In genomic region chr1:209527993-209528392, GRCh38 we compare ENCODE assay signal across 16 cellular contexts. TPM values are rescaled to one million over a fixed set of nuclear protein-coding genes. Genes with fewer than 3 reads are reported as not detected.
DNase-seq lines count a peak whose midpoint lies in the region; ATAC-seq and TF ChIP-seq lines count a peak whose summit lies in the region.
"Had no signal": no experiment of that assay in that cellular context is flagged by ENCODE, and none has a peak within 500 bp of the region (broad histone marks: within the 10 kb centered on the region; RNA-seq: fewer than 3 reads in every experiment).

No MANE protein-coding gene starts in this region.

- no peaks in the 10 kb centered on the region; a peak in 2 of 4 replicates for H3K4me1 ChIP-seq in SK-N-SH (ENCODE audit: control insufficient read depth in 1 of 2, insufficient read depth in 2 of 2, low read depth in 1 of 2, low read length in 1 of 2)
- peaks cover 4 to 18% (median 16%) of the 10 kb centered on the region in 4 donors for H3K4me1 ChIP-seq in stomach
- H3K4me1 ChIP-seq in heart left ventricle = no peaks in the 10 kb centered on the region
- H3K4me1 ChIP-seq: psoas muscle had no signal

- DNase-seq in HT-29 (ENCODE audit: low spot score) = peak; percentile 62
- DNase-seq in SK-N-SH = no peak
- peak; percentile 98 for DNase-seq in kidney tubule cell (ENCODE audit: low spot score)
- peak; percentile 35 for DNase-seq in stomach
- no peak for DNase-seq in sciatic nerve (ENCODE audit: low spot score)
- no peak for DNase-seq in activated naive CD8-positive, alpha-beta T cell treated with anti-CD3 and anti-CD28 coated beads for 36 hours
- DNase-seq in heart left ventricle = no peak
- no peak for DNase-seq in activated naive CD4-positive, alpha-beta T cell treated with anti-CD3 and anti-CD28 coated beads, Interleukin-2, amount 10 ng/mL, durations not matched to agents 7 days and 5 days
- DNase-seq: activated CD8-positive, alpha-beta memory T cell treated with anti-CD3 and anti-CD28 coated beads for 24 hours; activated naive CD4-positive, alpha-beta T cell treated with anti-CD3 and anti-CD28 coated beads, Interleukin-2, amount 50 U/mL, for 16 hours; COR-L47; midbrain; NCI-H2081; psoas muscle had no signal

- H3K36me3 ChIP-seq in SK-N-SH (replicated peaks in 1 of 2; ENCODE audit: control insufficient read depth in 1 of 2, insufficient read depth in 2 of 2, low read length in 1 of 2) (no peaks in the 10 kb centered on the region), stomach (no peaks in the 10 kb centered on the region), heart left ventricle (no peaks in the 10 kb centered on the region)

- no peak for TF ChIP-seq POLR2A in stomach (IDR thresholded peaks at IDR 0.05)
- no peak for TF ChIP-seq POLR2A in heart left ventricle (IDR thresholded peaks at IDR 0.05)

- peaks cover 11% of the 10 kb centered on the region for H3K27me3 Mint-ChIP-seq in activated naive CD8-positive, alpha-beta T cell treated with anti-CD3 and anti-CD28 coated beads for 36 hours
- peaks cover 29% of the 10 kb centered on the region for H3K27me3 Mint-ChIP-seq in activated naive CD4-positive, alpha-beta T cell treated with anti-CD3 and anti-CD28 coated beads, Interleukin-2, amount 10 ng/mL, durations not matched to agents 7 days and 5 days

- H3K9me2 ChIP-seq in SK-N-SH = no peaks in the 10 kb centered on the region

- H3K79me2 ChIP-seq in SK-N-SH (ENCODE audit: insufficient read depth) = no peaks in the 10 kb centered on the region

- TF ChIP-seq EP300 in SK-N-SH (IDR thresholded peaks at IDR 0.05; ENCODE audit: borderline replicate concordance in 1 of 2, low read depth in 1 of 2, low read length in 1 of 2) = no peak
- TF ChIP-seq EP300 in stomach (IDR thresholded peaks at IDR 0.05) = no peak

- peaks cover 15% of the 10 kb centered on the region for H3F3A ChIP-seq in SK-N-SH (replicated peaks; ENCODE audit: insufficient read depth)

- H2AFZ ChIP-seq in SK-N-SH (ENCODE audit: low read depth) = no peak overlapping the region; the same call in 1 of the 2 replicates

- H3K36me3 Mint-ChIP-seq in activated naive CD8-positive, alpha-beta T cell treated with anti-CD3 and anti-CD28 coated beads for 36 hours = no peaks in the 10 kb centered on the region
- no peaks in the 10 kb centered on the region for H3K36me3 Mint-ChIP-seq in activated naive CD4-positive, alpha-beta T cell treated with anti-CD3 and anti-CD28 coated beads, Interleukin-2, amount 10 ng/mL, durations not matched to agents 7 days and 5 days

- POLR2A ChIA-PET in SK-N-SH (lab: Yijun Ruan, JAX) = no interaction called here

- peak overlapping the region; percentile 29; the same call in 1 of the 2 replicates for H3K9ac ChIP-seq in SK-N-SH

- H3K9me3 Mint-ChIP-seq in activated naive CD8-positive, alpha-beta T cell treated with anti-CD3 and anti-CD28 coated beads for 36 hours = no peaks in the 10 kb centered on the region
- no peaks in the 10 kb centered on the region for H3K9me3 Mint-ChIP-seq in activated naive CD4-positive, alpha-beta T cell treated with anti-CD3 and anti-CD28 coated beads, Interleukin-2, amount 10 ng/mL, durations not matched to agents 7 days and 5 days

- H3K27ac Mint-ChIP-seq in activated naive CD8-positive, alpha-beta T cell treated with anti-CD3 and anti-CD28 coated beads for 36 hours = no peak overlapping the region
- no peak overlapping the region for H3K27ac Mint-ChIP-seq in activated naive CD4-positive, alpha-beta T cell treated with anti-CD3 and anti-CD28 coated beads, Interleukin-2, amount 10 ng/mL, durations not matched to agents 7 days and 5 days

- 0 out of 2 replicates have a peak overlapping the region, but pooled peaks have one; percentile 2 for H3K4me2 ChIP-seq in SK-N-SH

- no peaks in the 10 kb centered on the region for H4K20me1 ChIP-seq in SK-N-SH (ENCODE audit: insufficient read depth)

- no peaks in the 10 kb centered on the region for H3K4me1 Mint-ChIP-seq in activated naive CD8-positive, alpha-beta T cell treated with anti-CD3 and anti-CD28 coated beads for 36 hours
- H3K4me1 Mint-ChIP-seq in activated naive CD4-positive, alpha-beta T cell treated with anti-CD3 and anti-CD28 coated beads, Interleukin-2, amount 10 ng/mL, durations not matched to agents 7 days and 5 days = no peaks in the 10 kb centered on the region

- no peak overlapping the region for H3K4me3 Mint-ChIP-seq in activated naive CD8-positive, alpha-beta T cell treated with anti-CD3 and anti-CD28 coated beads for 36 hours
- no peak overlapping the region for H3K4me3 Mint-ChIP-seq in activated naive CD4-positive, alpha-beta T cell treated with anti-CD3 and anti-CD28 coated beads, Interleukin-2, amount 10 ng/mL, durations not matched to agents 7 days and 5 days

- no peak for TF ChIP-seq RAD21 in SK-N-SH (IDR thresholded peaks at IDR 0.05; ENCODE audit: low read length)

- TF ChIP-seq CTCF in SK-N-SH (IDR thresholded peaks at IDR 0.05) = no peak
- TF ChIP-seq CTCF in stomach (IDR thresholded peaks at IDR 0.05) = no peak
- TF ChIP-seq CTCF in heart left ventricle (IDR thresholded peaks at IDR 0.05) = no peak

- H3K4me3 ChIP-seq in SK-N-SH (ENCODE audit: low read depth in 2 of 2, low read length in 1 of 2) = no peak overlapping the region
- no peak overlapping the region for H3K4me3 ChIP-seq in stomach
- H3K4me3 ChIP-seq in heart left ventricle = no peak overlapping the region
- H3K4me3 ChIP-seq: coronary artery, psoas muscle had no signal

- 48% methylated on average over 4 of the region's 4 CpGs for WGBS in SK-N-SH (ENCODE audit: low lambda C conversion rate)
- 27 to 55% (median 37%) methylated on average over 4 of the region's 4 CpGs for WGBS in stomach, 5 donors
- WGBS in heart left ventricle, 4 donors = 56 to 71% (median 63%) methylated on average over 4 of the region's 4 CpGs

- intact Hi-C loops in stomach (cut with DNase I; ENCODE audit: low total_unique reads) (no loop called here), sciatic nerve (cut with DNase I) (no loop called here), heart left ventricle (cut with DNase I) (no loop called here)

- no peaks in the 10 kb centered on the region for H3K9me3 ChIP-seq in SK-N-SH
- H3K9me3 ChIP-seq in stomach = no peaks in the 10 kb centered on the region
- H3K9me3 ChIP-seq in heart left ventricle = no peaks in the 10 kb centered on the region
- H3K9me3 ChIP-seq: psoas muscle had no signal

- ATAC-seq in sciatic nerve (no peak), heart left ventricle (no peak)
- ATAC-seq: Panc1, psoas muscle had no signal

- H3K27me3 ChIP-seq in SK-N-SH (ENCODE audit: insufficient read depth) (no peaks in the 10 kb centered on the region), stomach (no peaks in the 10 kb centered on the region), heart left ventricle (peaks cover 0 to 26% (median 3%) of the 10 kb centered on the region in 9 donors)

- CTCF ChIA-PET in SK-N-SH (lab: Yijun Ruan, JAX) = no interaction called here
- CTCF ChIA-PET in activated naive CD4-positive, alpha-beta T cell treated with anti-CD3 and anti-CD28 coated beads, Interleukin-2, amount 10 ng/mL, durations not matched to agents 7 days and 5 days (lab: Charles Lee) = no interaction called here

- H3K27ac ChIP-seq in SK-N-SH (ENCODE audit: low read depth in 2 of 2, low read length in 1 of 2) = peak overlapping the region in 1 of 2 experiments; percentile 76; a peak in 2 of 4 replicates
- no peak overlapping the region for H3K27ac ChIP-seq in stomach
- no peak overlapping the region for H3K27ac ChIP-seq in heart left ventricle
- H3K27ac ChIP-seq: coronary artery, psoas muscle had no signal

TF ChIP-seq in SK-N-SH, 30 proteins besides CTCF, POLR2A, EP300 and RAD21 (continues in another document):
- no peak for TF ChIP-seq YY1 (IDR thresholded peaks at IDR 0.05; ENCODE audit: low read depth)
- TF ChIP-seq PBX3 (IDR thresholded peaks at IDR 0.05) = 0 out of 2 replicates have a peak, but pooled peaks have one; percentile 9
- TF ChIP-seq MAX (IDR thresholded peaks at IDR 0.05; ENCODE audit: low read depth) = peak; percentile 22; the same call in 1 of the 2 replicates
- no peak for TF ChIP-seq FOXJ3 (CRISPR knock-in tag; IDR thresholded peaks at IDR 0.05)

RNA-seq across cellular contexts. Expression of gene CAMK1G, which starts 55.5 kb away (rescaled TPM):
- not detected in 2 replicates for total RNA-seq in HT-29 (2014; rRNA removed; shearing (Covaris generic))
- polyA plus RNA-seq in SK-N-SH (2012; rRNA removed) (15.1 and 18.5 TPM in 2 replicates), stomach (under 1 TPM in 1 of 3 donors, not detected in 2; 0.03 TPM), heart left ventricle (not detected)
- polyA plus RNA-seq in SK-N-SH (2012; cell fraction: cytosol; rRNA removed) = 9.8 and 12.8 TPM in 2 replicates
- polyA plus RNA-seq in SK-N-SH (2012; cell fraction: nucleus; rRNA removed) = 14.3 and 16.7 TPM in 2 replicates
- total RNA-seq in stomach (1 to 10 TPM in 1 of 5 donors, not detected in 4; 1.5 TPM), sciatic nerve (0.18 TPM), heart left ventricle (under 1 TPM in 2 of 9 donors, not detected in 7; 0.30 to 0.48 TPM)
- not detected for total RNA-seq in activated naive CD8-positive, alpha-beta T cell treated with anti-CD3 and anti-CD28 coated beads for 36 hours

Comparison
In these comparisons a context has a peak if more than half of its experiments do, and no peak if none do; other contexts are left out.
1. DNase-seq: peak in HT-29 (single experiment), kidney tubule cell (single experiment) and stomach (single experiment); none in SK-N-SH (single experiment), sciatic nerve (single experiment), activated naive CD8-positive, alpha-beta T cell treated with anti-CD3 and anti-CD28 coated beads for 36 hours (single experiment), heart left ventricle (0 of 5) and activated naive CD4-positive, alpha-beta T cell treated with anti-CD3 and anti-CD28 coated beads, Interleukin-2, amount 10 ng/mL, durations not matched to agents 7 days and 5 days (single experiment).